21 cellular contexts compared by ENCODE assay signal in the genomic region with DNA sequence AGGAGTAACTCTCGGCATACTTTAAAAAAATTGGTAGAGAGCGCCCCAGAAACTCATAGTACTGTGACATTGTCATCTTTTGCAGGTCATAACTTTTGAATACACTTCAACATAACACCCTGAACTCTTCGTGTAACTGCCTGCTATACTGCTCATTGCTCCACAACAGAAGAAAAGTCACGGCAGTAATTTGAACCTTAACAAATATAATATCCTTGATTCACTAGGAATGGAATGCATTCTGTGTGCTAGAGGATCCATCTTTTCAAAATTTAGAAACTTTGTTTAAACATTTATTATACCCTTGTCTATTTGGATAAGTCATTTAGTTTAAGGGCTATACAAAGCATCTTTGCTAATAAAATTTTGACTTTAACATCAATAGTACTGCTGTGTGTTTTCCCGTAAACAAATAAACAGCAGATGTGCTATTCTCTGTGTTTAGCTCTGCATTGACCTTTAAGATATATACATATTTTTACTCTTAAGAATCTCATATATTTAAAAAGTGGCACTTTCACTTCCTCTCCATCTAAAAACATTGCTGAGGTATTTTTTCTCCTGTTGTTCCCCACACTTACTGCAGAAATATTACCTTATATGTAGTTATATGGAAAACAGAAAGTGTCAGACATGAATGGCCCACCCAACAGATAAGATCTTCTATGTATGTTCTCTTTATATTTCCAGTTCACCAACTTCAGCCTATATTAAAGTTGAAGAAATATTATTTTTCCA.
"Had no signal": no experiment of that assay in that cellular context is flagged by ENCODE, and none has a peak within 500 bp of the region (broad histone marks: within the 10 kb centered on the region; RNA-seq: fewer than 3 reads in every experiment).

No MANE protein-coding gene starts in this region.

- ATAC-seq: activated CD4-positive, alpha-beta T cell treated with anti-CD3 and anti-CD28 coated beads for 36 hours; foreskin keratinocyte; left ventricle myocardium superior; natural killer cell had no signal

- DNase-seq: activated B cell treated with CpG ODN at 0.5 μM for 24 hours; activated CD4-positive, alpha-beta T cell treated with anti-CD3 and anti-CD28 coated beads for 36 hours; activated CD4-positive, alpha-beta T cell treated with anti-CD3 and anti-CD28 coated beads, Interleukin-2, amount 50 U/mL, for 4 hours; activated CD8-positive, alpha-beta memory T cell treated with anti-CD3 and anti-CD28 coated beads, Interleukin-2, amount 50 U/mL, for 48 hours; activated naive CD4-positive, alpha-beta T cell treated with Interleukin-2 at 50 U/mL for 16 hours; activated naive CD8-positive, alpha-beta T cell treated with anti-CD3 and anti-CD28 coated beads, Interleukin-2, amount 10 ng/mL, durations not matched to agents 7 days and 5 days; activated T-cell treated with anti-CD3 and anti-CD28 coated beads, Interleukin-2, amount 50 U/mL, for 48 hours; caudate nucleus; dermis blood vessel endothelial cell; effector CD8-positive, alpha-beta T cell; foreskin keratinocyte; glutamatergic neuron; immature natural killer cell; left ventricle myocardium superior; midbrain; natural killer cell; stimulated activated CD4-positive, alpha-beta T cell treated with anti-CD3 and anti-CD28 coated beads, Interleukin-4, amount 100 ng/mL, for 24 hours; stimulated activated naive CD4-positive, alpha-beta T cell treated with Interleukin-2 at 50 U/mL for 16 hours; T-helper 9 cell; upper lobe of left lung had no signal

- H3K79me2 ChIP-seq: hepatocyte had no signal

- H3K4me2 ChIP-seq: hepatocyte had no signal

- H3K4me3 ChIP-seq: hepatocyte, upper lobe of left lung had no signal

- H3K4me1 ChIP-seq: upper lobe of left lung had no signal

- H3K27me3 ChIP-seq: foreskin keratinocyte, hepatocyte, upper lobe of left lung had no signal

- H3K27ac ChIP-seq: foreskin keratinocyte, hepatocyte, upper lobe of left lung had no signal

- H3K36me3 ChIP-seq: upper lobe of left lung had no signal

- H2AFZ ChIP-seq: hepatocyte had no signal

- H3K9me3 ChIP-seq: upper lobe of left lung had no signal
